Comparison of ENCODE assay signal across 1 cellular context in genomic region chr17:43200127-43200526, GRCh38.
TF ChIP-seq lines count a peak whose summit lies in the region.

No MANE protein-coding gene starts in this region.

TF ChIP-seq in HepG2, 621 proteins besides CTCF, POLR2A, EP300 and RAD21:
- TF ChIP-seq XRCC5 (optimal IDR thresholded peaks at IDR 0.05; ENCODE audit: low read length) (peak; percentile 25), ELF1 (CRISPR knock-in tag; IDR thresholded peaks at IDR 0.05) (no peak), ZFP36L2 (CRISPR knock-in tag; IDR thresholded peaks at IDR 0.05) (no peak), CEBPG (CRISPR knock-in tag; IDR thresholded peaks at IDR 0.05) (peak; percentile 42; the same call in 1 of the 2 replicates), CEBPB (IDR thresholded peaks at IDR 0.05; ENCODE audit: borderline replicate concordance, low read depth, low read length) (peak; percentile 41; the same call in 1 of the 2 replicates), ATF7 (IDR thresholded peaks at IDR 0.05) (peak; percentile 83), ATF7 (CRISPR knock-in tag; IDR thresholded peaks at IDR 0.05) (no peak), EED (CRISPR knock-in tag; IDR thresholded peaks at IDR 0.05) (no peak), ZNF687 (CRISPR knock-in tag; IDR thresholded peaks at IDR 0.05) (peak; percentile 40), BCL6 (CRISPR knock-in tag; IDR thresholded peaks at IDR 0.05) (0 out of 2 replicates have a peak, but pooled peaks have one; percentile 16), ATF3 (CRISPR knock-in tag; IDR thresholded peaks at IDR 0.05) (peak; percentile 52; the same call in 1 of the 2 replicates), PHF20 (CRISPR knock-in tag; IDR thresholded peaks at IDR 0.05) (no peak), STAG1 (CRISPR knock-in tag; IDR thresholded peaks at IDR 0.05) (0 out of 2 replicates have a peak, but pooled peaks have one; percentile 13), ZNF263 (CRISPR knock-in tag; IDR thresholded peaks at IDR 0.05) (peak; percentile 88)
